Comparison of ENCODE assay signal across 24 cellular contexts in genomic region chr11:102196351-102196750, GRCh38.
DNase-seq lines count a peak whose midpoint lies in the region; ATAC-seq and TF ChIP-seq lines count a peak whose summit lies in the region.
"Had no signal": no experiment of that assay in that cellular context is flagged by ENCODE, and none has a peak within 500 bp of the region (broad histone marks: within the 10 kb centered on the region; RNA-seq: fewer than 3 reads in every experiment).

No MANE protein-coding gene starts in this region.

- TF ChIP-seq CTCF in chondrocyte (IDR thresholded peaks at IDR 0.05) (no peak), nephron (IDR thresholded peaks at IDR 0.05; ENCODE audit: unreplicated experiment in 3 of 3) (no peak)

- peaks cover 33% of the 10 kb centered on the region for H3K27me3 Mint-ChIP-seq in activated naive CD8-positive, alpha-beta T cell treated with anti-CD3 and anti-CD28 coated beads, Interleukin-2, amount 10 ng/mL, durations not matched to agents 7 days and 5 days
- peaks cover 22% of the 10 kb centered on the region for H3K27me3 Mint-ChIP-seq in activated naive CD8-positive, alpha-beta T cell treated with anti-CD3 and anti-CD28 coated beads for 36 hours
- H3K27me3 Mint-ChIP-seq in chondrocyte (ENCODE audit: low read depth) (no peaks in the 10 kb centered on the region), nephron (ENCODE audit: low read depth) (no peaks in the 10 kb centered on the region)

- ATAC-seq in activated naive CD8-positive, alpha-beta T cell treated with anti-CD3 and anti-CD28 coated beads, Interleukin-2, amount 10 ng/mL, durations not matched to agents 7 days and 5 days (ENCODE audit: low read depth), result no peak
- no peak for ATAC-seq in HG02763 (IDR thresholded peaks at IDR 0.05; ENCODE audit: unreplicated experiment)
- ATAC-seq: T-cell had no signal

- H3K4me3 Mint-ChIP-seq in activated naive CD8-positive, alpha-beta T cell treated with anti-CD3 and anti-CD28 coated beads, Interleukin-2, amount 10 ng/mL, durations not matched to agents 7 days and 5 days, result no peak overlapping the region
- no peak overlapping the region for H3K4me3 Mint-ChIP-seq in activated naive CD8-positive, alpha-beta T cell treated with anti-CD3 and anti-CD28 coated beads for 36 hours
- no peak overlapping the region for H3K4me3 Mint-ChIP-seq in chondrocyte (ENCODE audit: unreplicated experiment)
- H3K4me3 Mint-ChIP-seq in nephron, result no peak overlapping the region
- H3K4me3 Mint-ChIP-seq: activated T-cell treated with anti-CD3 and anti-CD28 coated beads, Interleukin-2, amount 50 U/mL, for 24 hours; T-cell had no signal

- H3K4me1 Mint-ChIP-seq in activated naive CD8-positive, alpha-beta T cell treated with anti-CD3 and anti-CD28 coated beads, Interleukin-2, amount 10 ng/mL, durations not matched to agents 7 days and 5 days, result no peaks in the 10 kb centered on the region
- H3K4me1 Mint-ChIP-seq in activated naive CD8-positive, alpha-beta T cell treated with anti-CD3 and anti-CD28 coated beads for 36 hours, result no peaks in the 10 kb centered on the region
- H3K4me1 Mint-ChIP-seq in chondrocyte (ENCODE audit: low read depth) (peaks cover 17% of the 10 kb centered on the region), nephron (peaks cover 39% of the 10 kb centered on the region)
- H3K4me1 Mint-ChIP-seq: T-cell had no signal

- H3K27ac Mint-ChIP-seq in activated naive CD8-positive, alpha-beta T cell treated with anti-CD3 and anti-CD28 coated beads, Interleukin-2, amount 10 ng/mL, durations not matched to agents 7 days and 5 days, result peak overlapping the region; percentile 24
- H3K27ac Mint-ChIP-seq in activated naive CD8-positive, alpha-beta T cell treated with anti-CD3 and anti-CD28 coated beads for 36 hours, result no peak overlapping the region
- H3K27ac Mint-ChIP-seq in chondrocyte (ENCODE audit: unreplicated experiment) (peak overlapping the region; percentile 49), nephron (peak overlapping the region; percentile 23 to 85 (median 54))
- H3K27ac Mint-ChIP-seq: activated T-cell treated with anti-CD3 and anti-CD28 coated beads, Interleukin-2, amount 50 U/mL, for 24 hours; T-cell had no signal

- no peaks in the 10 kb centered on the region for H3K9me3 Mint-ChIP-seq in activated naive CD8-positive, alpha-beta T cell treated with anti-CD3 and anti-CD28 coated beads, Interleukin-2, amount 10 ng/mL, durations not matched to agents 7 days and 5 days
- peaks cover 3% of the 10 kb centered on the region for H3K9me3 Mint-ChIP-seq in activated naive CD8-positive, alpha-beta T cell treated with anti-CD3 and anti-CD28 coated beads for 36 hours
- no peaks in the 10 kb centered on the region for H3K9me3 Mint-ChIP-seq in chondrocyte (ENCODE audit: low read depth)
- H3K9me3 Mint-ChIP-seq in nephron, result no peaks in the 10 kb centered on the region
- H3K9me3 Mint-ChIP-seq: activated T-cell treated with anti-CD3 and anti-CD28 coated beads, Interleukin-2, amount 50 U/mL, for 24 hours; T-cell had no signal

- DNase-seq in activated naive CD8-positive, alpha-beta T cell treated with anti-CD3 and anti-CD28 coated beads, Interleukin-2, amount 10 ng/mL, durations not matched to agents 7 days and 5 days, result no peak
- no peak for DNase-seq in activated naive CD8-positive, alpha-beta T cell treated with anti-CD3 and anti-CD28 coated beads for 36 hours
- DNase-seq in chondrocyte (ENCODE audit: low spot score), result no peak
- DNase-seq in stimulated activated CD8-positive, alpha-beta memory T cell treated with anti-CD3 and anti-CD28 coated beads, Interleukin-4, amount 100 ng/mL, for 48 hours, result no peak
- no peak for DNase-seq in SHP77 treated with DMSO at 0.1 percent for 48 hours (lab: John Stamatoyannopoulos, UW)
- DNase-seq in COR-L47 (lab: John Stamatoyannopoulos, UW), result no peak
- DNase-seq: 8988T; activated effector memory CD4-positive, alpha-beta T cell treated with anti-CD3 and anti-CD28 coated beads, Interleukin-2, amount 50 U/mL, for 16 hours; activated T-cell treated with anti-CD3 and anti-CD28 coated beads, Interleukin-2, amount 50 U/mL, for 24 hours; C1 segment of cervical spinal cord; dermis blood vessel endothelial cell; DMS79; esophagus squamous epithelium; MV-4-11; NCI-H146; NCI-H345; NCI-H69; SIG-M5; sigmoid colon; stimulated activated CD4-positive, alpha-beta T cell treated with anti-CD3 and anti-CD28 coated beads, Interleukin-4, amount 100 ng/mL, for 1 hour; T-cell; transverse colon had no signal

- H3K36me3 Mint-ChIP-seq in activated naive CD8-positive, alpha-beta T cell treated with anti-CD3 and anti-CD28 coated beads, Interleukin-2, amount 10 ng/mL, durations not matched to agents 7 days and 5 days, result no peaks in the 10 kb centered on the region
- H3K36me3 Mint-ChIP-seq in activated naive CD8-positive, alpha-beta T cell treated with anti-CD3 and anti-CD28 coated beads for 36 hours, result no peaks in the 10 kb centered on the region
- H3K36me3 Mint-ChIP-seq in chondrocyte (ENCODE audit: low read depth), result peaks cover 14% of the 10 kb centered on the region
- H3K36me3 Mint-ChIP-seq in nephron (ENCODE audit: low read depth), result peaks cover 48% of the 10 kb centered on the region
- H3K36me3 Mint-ChIP-seq: T-cell had no signal

- POLR2A ChIA-PET in activated naive CD8-positive, alpha-beta T cell treated with anti-CD3 and anti-CD28 coated beads, Interleukin-2, amount 10 ng/mL, durations not matched to agents 7 days and 5 days (lab: Charles Lee), result no interaction called here
